Comparison of ENCODE assay signal across 10 cellular contexts in genomic region chr7:140641532-140642191, GRCh38. TPM values are rescaled to one million over a fixed set of nuclear protein-coding genes. Genes with fewer than 3 reads are reported as not detected.
A peak's percentile ranks its signal among the peaks of the same experiment; 100 is the strongest.
DNase-seq lines count a peak whose midpoint lies in the region; ATAC-seq, FAIRE-seq and TF ChIP-seq lines count a peak whose summit lies in the region.
"Had no signal": no experiment of that assay in that cellular context is flagged by ENCODE, and none has a peak within 500 bp of the region (broad histone marks: within the 10 kb centered on the region; RNA-seq: fewer than 3 reads in every experiment).

No MANE protein-coding gene starts in this region.

- TF ChIP-seq POLR2A in H1 (IDR thresholded peaks at IDR 0.05; ENCODE audit: control extremely low read depth in 1 of 2, low read depth in 2 of 2, low read length in 2 of 2): no peak

- peaks cover 2% of the 10 kb centered on the region; the same call in 1 of the 2 replicates for H3K79me1 ChIP-seq in H1 (ENCODE audit: low read depth, low read length)

- peak overlapping the region; percentile 55; the same call in 1 of the 2 replicates for H3K18ac ChIP-seq in H1 (ENCODE audit: extremely low read depth, low read length)

- no peak overlapping the region for H3K56ac ChIP-seq in H1 (replicated peaks; ENCODE audit: insufficient read length, low read depth, low read length)

- H2AFZ ChIP-seq in H1 (ENCODE audit: low read length): 0 out of 2 replicates have a peak overlapping the region, but pooled peaks have one; percentile 40

- H3K23me2 ChIP-seq in H1 (ENCODE audit: low read depth, low read length): peaks cover 12% of the 10 kb centered on the region

- WGBS in H1 (ENCODE audit: extremely low coverage in 1 of 2, insufficient coverage in 1 of 2, insufficient read length in 1 of 2, insufficient replicate concordance in 2 of 2, low coverage in 1 of 2, low lambda C conversion rate in 2 of 2, missing lambda C conversion rate in 1 of 2), 2 experiments: 40% methylated on average over 14 of the region's 14 CpGs; no CpG with 5 or more reads in 1 of the 2 experiments
- WGBS in aorta, 2 donors: 78 to 79% methylated on average over 14 of the region's 14 CpGs

- no peak overlapping the region for H4K8ac ChIP-seq in H1 (ENCODE audit: extremely low read depth, insufficient read depth, low read length)

- H3K79me2 ChIP-seq in H1 (ENCODE audit: control insufficient read depth in 1 of 2, insufficient read depth in 2 of 2, low read length in 2 of 2): 0 out of 4 replicates have a peak, but pooled peaks cover 0 to 2% of the 10 kb centered on the region in 2 experiments

- TF ChIP-seq RAD21 in H1 (IDR thresholded peaks at IDR 0.05 in 1 of 2, conservative IDR thresholded peaks at IDR 0.05 in 1 of 2; ENCODE audit: low read depth in 2 of 2, low read length in 2 of 2): no peak

- no peak for FAIRE-seq in H1 (lab: Jason Lieb, UNC)
- FAIRE-seq: small intestine had no signal

- H2BK20ac ChIP-seq in H1 (ENCODE audit: low read length): no peak overlapping the region; the same call in 1 of the 2 replicates

- H3K36me3 ChIP-seq in H1 (ENCODE audit: control insufficient read depth in 2 of 4, insufficient read depth in 4 of 4, low read length in 3 of 4): no peaks in the 10 kb centered on the region
- H3K36me3 ChIP-seq in naive thymus-derived CD4-positive, alpha-beta T cell (ENCODE audit: control insufficient read depth in 2 of 3, insufficient read depth in 3 of 3, low read length in 3 of 3): no peaks in the 10 kb centered on the region
- no peaks in the 10 kb centered on the region for H3K36me3 ChIP-seq in aorta (ENCODE audit: control insufficient read depth in 1 of 2, insufficient read depth in 2 of 2, low read length in 1 of 2)

- H3K4me2 ChIP-seq in H1 (ENCODE audit: insufficient read depth in 1 of 2, low read depth in 2 of 2, low read length in 2 of 2): peak overlapping the region; percentile 64 to 89

- H3K27me3 ChIP-seq in H1 (replicated peaks in 1 of 4; ENCODE audit: control insufficient read depth in 3 of 4, extremely low read depth in 1 of 4, insufficient read depth in 3 of 4, low read length in 3 of 4): peaks cover 0 to 28% (median 14%) of the 10 kb centered on the region in 4 experiments; a peak in 5 of 7 replicates
- peaks cover 0 to 7% of the 10 kb centered on the region in 2 donors for H3K27me3 ChIP-seq in naive thymus-derived CD4-positive, alpha-beta T cell (ENCODE audit: control insufficient read depth in 2 of 2, insufficient read depth in 2 of 2, low read length in 2 of 2)
- no peaks in the 10 kb centered on the region for H3K27me3 ChIP-seq in aorta (ENCODE audit: control insufficient read depth in 1 of 2, insufficient read depth in 2 of 2, low read length in 1 of 2)

- H3K4me3 Mint-ChIP-seq in stimulated activated naive CD8-positive, alpha-beta T cell treated with anti-CD3 and anti-CD28 coated beads, Interleukin-15, Interleukin-2, amounts not matched to agents 100 ng/mL and 50 ng/mL, for 24 hours: peak overlapping the region; percentile 12
- peak overlapping the region in 1 of 2 donors; percentile 7 for H3K4me3 Mint-ChIP-seq in stimulated activated naive CD8-positive, alpha-beta T cell treated with anti-CD3 and anti-CD28 coated beads, Interleukin-15, amount 100 ng/mL, for 72 hours
- peak overlapping the region in 9 of 10 donors; percentile 54 to 78 (median 62) for H3K4me3 Mint-ChIP-seq in naive thymus-derived CD4-positive, alpha-beta T cell
- H3K4me3 Mint-ChIP-seq: activated T-cell treated with anti-CD3 and anti-CD28 coated beads, Interleukin-2, amount 50 U/mL, for 24 hours had no signal

- H3K4me3 ChIP-seq in H1 (ENCODE audit: extremely low read depth in 1 of 4, insufficient read depth in 2 of 4, low read depth in 3 of 4, low read length in 4 of 4) (peak overlapping the region; percentile 56 to 69 (median 62); a peak in 7 of 8 replicates), aorta (ENCODE audit: low read length in 2 of 2) (no peak overlapping the region)
- H3K4me3 ChIP-seq in naive thymus-derived CD4-positive, alpha-beta T cell (ENCODE audit: low read length): no peak overlapping the region

- H2AK5ac ChIP-seq in H1 (ENCODE audit: low read depth, low read length): no peak overlapping the region

- H2BK5ac ChIP-seq in H1 (ENCODE audit: low read depth, low read length): no peak overlapping the region

- H2BK12ac ChIP-seq in H1 (ENCODE audit: low read depth, low read length): 0 out of 2 replicates have a peak overlapping the region, but pooled peaks have one; percentile 68

- peaks cover 17% of the 10 kb centered on the region for H3K4me1 Mint-ChIP-seq in stimulated activated naive CD8-positive, alpha-beta T cell treated with anti-CD3 and anti-CD28 coated beads, Interleukin-15, Interleukin-2, amounts not matched to agents 100 ng/mL and 50 ng/mL, for 24 hours (ENCODE audit: low read depth)
- peaks cover 23% of the 10 kb centered on the region for H3K4me1 Mint-ChIP-seq in stimulated activated naive CD8-positive, alpha-beta T cell treated with anti-CD3 and anti-CD28 coated beads, Interleukin-15, amount 100 ng/mL, for 72 hours
- peaks cover 14 to 22% (median 17%) of the 10 kb centered on the region in 7 donors for H3K4me1 Mint-ChIP-seq in naive thymus-derived CD4-positive, alpha-beta T cell

- peaks cover 5 to 20% (median 12%) of the 10 kb centered on the region in 4 experiments for H3K4me1 ChIP-seq in H1 (replicated peaks in 1 of 4; ENCODE audit: control insufficient read depth in 3 of 4, insufficient read depth in 4 of 4, low read length in 3 of 4)
- peaks cover 0 to 8% of the 10 kb centered on the region in 2 donors for H3K4me1 ChIP-seq in naive thymus-derived CD4-positive, alpha-beta T cell (ENCODE audit: control insufficient read depth in 2 of 2, insufficient read depth in 2 of 2, low read length in 2 of 2)
- no peaks in the 10 kb centered on the region for H3K4me1 ChIP-seq in aorta (ENCODE audit: control insufficient read depth in 1 of 2, insufficient read depth in 2 of 2, low read length in 2 of 2)

- no peak overlapping the region for H3K27ac Mint-ChIP-seq in stimulated activated naive CD8-positive, alpha-beta T cell treated with anti-CD3 and anti-CD28 coated beads, Interleukin-15, Interleukin-2, amounts not matched to agents 100 ng/mL and 50 ng/mL, for 24 hours
- no peak overlapping the region for H3K27ac Mint-ChIP-seq in stimulated activated naive CD8-positive, alpha-beta T cell treated with anti-CD3 and anti-CD28 coated beads, Interleukin-15, amount 100 ng/mL, for 72 hours
- H3K27ac Mint-ChIP-seq in naive thymus-derived CD4-positive, alpha-beta T cell: no peak overlapping the region
- H3K27ac Mint-ChIP-seq: activated T-cell treated with anti-CD3 and anti-CD28 coated beads, Interleukin-2, amount 50 U/mL, for 24 hours had no signal

- CTCF ChIA-PET in H1 (lab: Charles Lee; ENCODE audit: partially characterized antibody): interaction anchor here (0.5 to 19.9 kb wide), 12 partner anchors 10 to 447 kb away, joined by 3 to 322 read pairs (median 3); no protein-coding TSS in a partner anchor
- CTCF ChIA-PET in naive thymus-derived CD4-positive, alpha-beta T cell (lab: Charles Lee): no interaction called here

- no peak overlapping the region for H3K4ac ChIP-seq in H1 (replicated peaks; ENCODE audit: insufficient read length, low read depth, low read length)

- no peak overlapping the region for H3K14ac ChIP-seq in H1 (ENCODE audit: insufficient read length)

- H3K27ac ChIP-seq in H1 (ENCODE audit: low read depth, low read length) (no peak overlapping the region), aorta (ENCODE audit: low read depth in 1 of 2, low read length in 2 of 2) (no peak overlapping the region)
- no peak overlapping the region for H3K27ac ChIP-seq in naive thymus-derived CD4-positive, alpha-beta T cell (ENCODE audit: low read depth, low read length)

- POLR2A ChIA-PET in H1 (lab: Charles Lee; ENCODE audit: partially characterized antibody): interaction anchor here (0.6 to 1.5 kb wide), 5 partner anchors 15 to 243 kb away, joined by 3 to 5 read pairs (median 3); partner anchors contain the start of gene SLC37A3
- POLR2A ChIA-PET in naive thymus-derived CD4-positive, alpha-beta T cell (lab: Charles Lee): interaction anchor here (0.6 to 0.7 kb wide), 2 partner anchors 16 to 138 kb away, joined by 3 read pairs; no protein-coding TSS in a partner anchor

- no peak overlapping the region for H4K91ac ChIP-seq in H1 (replicated peaks; ENCODE audit: insufficient read length, low read length)

- H2BK15ac ChIP-seq in H1 (ENCODE audit: low read length): no peak overlapping the region

- no peak overlapping the region for H3K9ac ChIP-seq in H1 (replicated peaks in 1 of 4; ENCODE audit: extremely low read depth in 1 of 4, low read depth in 3 of 4, low read length in 3 of 4)

- H3K27me3 Mint-ChIP-seq in stimulated activated naive CD8-positive, alpha-beta T cell treated with anti-CD3 and anti-CD28 coated beads, Interleukin-15, Interleukin-2, amounts not matched to agents 100 ng/mL and 50 ng/mL, for 24 hours: peaks cover 55% of the 10 kb centered on the region
- H3K27me3 Mint-ChIP-seq in stimulated activated naive CD8-positive, alpha-beta T cell treated with anti-CD3 and anti-CD28 coated beads, Interleukin-15, amount 100 ng/mL, for 72 hours: peaks cover 76% of the 10 kb centered on the region
- peaks cover 49 to 73% (median 57%) of the 10 kb centered on the region in 5 donors for H3K27me3 Mint-ChIP-seq in naive thymus-derived CD4-positive, alpha-beta T cell

- no peaks in the 10 kb centered on the region for H3K9me3 ChIP-seq in H1 (ENCODE audit: insufficient read depth in 2 of 2, low read depth in 1 of 2, low read length in 1 of 2)
- H3K9me3 ChIP-seq in naive thymus-derived CD4-positive, alpha-beta T cell (ENCODE audit: control insufficient read depth in 2 of 3, low read length in 3 of 3): no peaks in the 10 kb centered on the region
- H3K9me3 ChIP-seq in aorta (ENCODE audit: control insufficient read depth, low read length): no peaks in the 10 kb centered on the region

- TF ChIP-seq EP300 in H1 (IDR thresholded peaks at IDR 0.05; ENCODE audit: borderline replicate concordance in 1 of 2, low read depth in 2 of 2, low read length in 2 of 2): no peak

- H3K23ac ChIP-seq in H1 (ENCODE audit: insufficient read length): no peak overlapping the region

- DNase-seq in stimulated activated naive CD8-positive, alpha-beta T cell treated with anti-CD3 and anti-CD28 coated beads, Interleukin-15, amount 100 ng/mL, for 72 hours: no peak
- no peak for DNase-seq in H1 (ENCODE audit: low read depth in 1 of 2, low spot score in 2 of 2)
- DNase-seq in naive thymus-derived CD4-positive, alpha-beta T cell: no peak
- DNase-seq in aorta: peak; percentile 17 to 43
- no peak for DNase-seq in omental fat pad (ENCODE audit: low spot score)
- DNase-seq in retina: no peak
- DNase-seq: small intestine had no signal

- H3K36me3 Mint-ChIP-seq in stimulated activated naive CD8-positive, alpha-beta T cell treated with anti-CD3 and anti-CD28 coated beads, Interleukin-15, Interleukin-2, amounts not matched to agents 100 ng/mL and 50 ng/mL, for 24 hours (ENCODE audit: low read depth): no peaks in the 10 kb centered on the region
- peaks cover 0 to 5% (median 0%) of the 10 kb centered on the region in 5 donors for H3K36me3 Mint-ChIP-seq in naive thymus-derived CD4-positive, alpha-beta T cell

- H4K20me1 ChIP-seq in H1 (replicated peaks in 1 of 2; ENCODE audit: control insufficient read depth in 1 of 2, insufficient read depth in 2 of 2, low read length in 2 of 2): no peaks in the 10 kb centered on the region

- H4K5ac ChIP-seq in H1 (ENCODE audit: insufficient read length, low read depth, low read length): no peak overlapping the region

- H2BK120ac ChIP-seq in H1 (replicated peaks; ENCODE audit: low read depth, low read length): no peak overlapping the region

- ATAC-seq in stimulated activated naive CD8-positive, alpha-beta T cell treated with anti-CD3 and anti-CD28 coated beads, Interleukin-15, amount 100 ng/mL, for 72 hours: no peak
- ATAC-seq in naive thymus-derived CD4-positive, alpha-beta T cell: no peak
- ATAC-seq in aorta (ENCODE audit: low FRiP score) (no peak), omental fat pad (ENCODE audit: low FRiP score) (no peak), GM18519 (IDR thresholded peaks at IDR 0.05; ENCODE audit: low FRiP score, unreplicated experiment) (no peak)

- H3K9me3 Mint-ChIP-seq in stimulated activated naive CD8-positive, alpha-beta T cell treated with anti-CD3 and anti-CD28 coated beads, Interleukin-15, Interleukin-2, amounts not matched to agents 100 ng/mL and 50 ng/mL, for 24 hours: no peaks in the 10 kb centered on the region
- H3K9me3 Mint-ChIP-seq in stimulated activated naive CD8-positive, alpha-beta T cell treated with anti-CD3 and anti-CD28 coated beads, Interleukin-15, amount 100 ng/mL, for 72 hours: no peaks in the 10 kb centered on the region
- H3K9me3 Mint-ChIP-seq in naive thymus-derived CD4-positive, alpha-beta T cell: peaks cover 0 to 4% (median 0%) of the 10 kb centered on the region in 11 donors
- H3K9me3 Mint-ChIP-seq: activated T-cell treated with anti-CD3 and anti-CD28 coated beads, Interleukin-2, amount 50 U/mL, for 24 hours had no signal

- TF ChIP-seq CTCF in H1 (IDR thresholded peaks at IDR 0.05; ENCODE audit: control extremely low read depth in 1 of 3, insufficient read depth in 1 of 3, low read depth in 1 of 3, low read length in 3 of 3) (no peak), omental fat pad (IDR thresholded peaks at IDR 0.05) (no peak)

- intact Hi-C loops in naive thymus-derived CD4-positive, alpha-beta T cell (cut with micrococcal nuclease): no loop called here
- intact Hi-C loops in aorta (cut with DNase I): no loop called here

RNA-seq across cellular contexts. Expression of gene DENND2A, which starts 1.0 kb away (rescaled TPM):
- total RNA-seq in H1 (2021; fragmentation: NEBNext Ultra II Directional; extraction: Animal tissue kit (Norgen Biotek cat#: 25700)): 11.4 and 13.0 TPM in 2 replicates
- polyA plus RNA-seq in H1 (2011; rRNA removed) (5.0 and 6.0 TPM in 2 replicates), aorta (1 to 10 TPM; 1.4 to 1.8 TPM)
- polyA plus RNA-seq in H1 (2011; cell fraction: cytosol; rRNA removed): 5.6 TPM
- polyA plus RNA-seq in H1 (2011; cell fraction: nucleus; rRNA removed): 8.0 TPM
- polyA plus RNA-seq in H1 (2012, experiment 1 of 2): 7.1 to 8.8 TPM (median 8.0 TPM) in 4 replicates
- 5.8 TPM for polyA plus RNA-seq in H1 (2012, experiment 2 of 2)
- polyA plus RNA-seq in H1 (2013, experiment 1 of 2): 6.1 TPM
- polyA plus RNA-seq in H1 (2013, experiment 2 of 2): 6.6 TPM
- polyA minus RNA-seq in H1 (2011; rRNA and poly(A)+ RNA removed): 8.0 and 12.4 TPM in 2 replicates
- polyA minus RNA-seq in H1 (2011; cell fraction: cytosol; rRNA and poly(A)+ RNA removed): 4.6 TPM
- 6.4 TPM for polyA minus RNA-seq in H1 (2011; cell fraction: nucleus; rRNA and poly(A)+ RNA removed)
- not detected for total RNA-seq in naive thymus-derived CD4-positive, alpha-beta T cell
- not detected for polyA plus RNA-seq in naive thymus-derived CD4-positive, alpha-beta T cell
- total RNA-seq in aorta (10 to 100 TPM in 1 of 2 donors, 1 to 10 TPM in 1; 5.9 to 19.2 TPM), omental fat pad (10 to 100 TPM in 3 of 4 donors, 1 to 10 TPM in 1; 6.7 to 34.7 (median 15.7) TPM)

RNA-seq across cellular contexts. Expression of gene ADCK2, which starts 31.1 kb away (rescaled TPM):
- 10.3 and 11.7 TPM in 2 replicates for total RNA-seq in H1 (2021; fragmentation: NEBNext Ultra II Directional; extraction: Animal tissue kit (Norgen Biotek cat#: 25700))
- polyA plus RNA-seq in H1 (2011; rRNA removed): 6.9 and 9.8 TPM in 2 replicates
- 8.6 TPM for polyA plus RNA-seq in H1 (2011; cell fraction: cytosol; rRNA removed)
- polyA plus RNA-seq in H1 (2011; cell fraction: nucleus; rRNA removed): 9.1 TPM
- polyA plus RNA-seq in H1 (2012, experiment 1 of 2): 7.5 to 12.1 TPM (median 10.2 TPM) in 4 replicates
- 14.6 TPM for polyA plus RNA-seq in H1 (2012, experiment 2 of 2)
- 6.7 TPM for polyA plus RNA-seq in H1 (2013, experiment 1 of 2)
- polyA plus RNA-seq in H1 (2013, experiment 2 of 2): 6.8 TPM
- polyA minus RNA-seq in H1 (2011; rRNA and poly(A)+ RNA removed): 8.7 and 8.9 TPM in 2 replicates
- 4.6 TPM for polyA minus RNA-seq in H1 (2011; cell fraction: cytosol; rRNA and poly(A)+ RNA removed)
- polyA minus RNA-seq in H1 (2011; cell fraction: nucleus; rRNA and poly(A)+ RNA removed): 4.7 TPM
- 10 to 100 TPM; 15.2 to 19.0 (median 18.3) TPM for total RNA-seq in naive thymus-derived CD4-positive, alpha-beta T cell
- polyA plus RNA-seq in naive thymus-derived CD4-positive, alpha-beta T cell: 10 to 100 TPM; 32.2 to 34.2 TPM
- 10 to 100 TPM; 12.9 to 15.8 TPM for total RNA-seq in aorta
- polyA plus RNA-seq in aorta: 10 to 100 TPM; 10.9 to 14.9 TPM
- 10 to 100 TPM; 15.9 to 25.1 (median 20.1) TPM for total RNA-seq in omental fat pad

RNA-seq across cellular contexts. Expression of gene NDUFB2, which starts 54.8 kb away (rescaled TPM):
- total RNA-seq in H1 (2021; fragmentation: NEBNext Ultra II Directional; extraction: Animal tissue kit (Norgen Biotek cat#: 25700)): 168 and 170 TPM in 2 replicates
- polyA plus RNA-seq in H1 (2011; rRNA removed): 881 and 997 TPM in 2 replicates
- 532 TPM for polyA plus RNA-seq in H1 (2011; cell fraction: cytosol; rRNA removed)
- polyA plus RNA-seq in H1 (2011; cell fraction: nucleus; rRNA removed): 232 TPM
- polyA plus RNA-seq in H1 (2012, experiment 1 of 2): 258 to 279 TPM (median 266 TPM) in 4 replicates
- 637 TPM for polyA plus RNA-seq in H1 (2012, experiment 2 of 2)
- 290 TPM for polyA plus RNA-seq in H1 (2013, experiment 1 of 2)
- 324 TPM for polyA plus RNA-seq in H1 (2013, experiment 2 of 2)
- polyA minus RNA-seq in H1 (2011; rRNA and poly(A)+ RNA removed): 45.0 and 47.6 TPM in 2 replicates
- polyA minus RNA-seq in H1 (2011; cell fraction: cytosol; rRNA and poly(A)+ RNA removed): 37.9 TPM
- 43.9 TPM for polyA minus RNA-seq in H1 (2011; cell fraction: nucleus; rRNA and poly(A)+ RNA removed)
- total RNA-seq in naive thymus-derived CD4-positive, alpha-beta T cell: 100 to 1,000 TPM in 1 of 5 experiments, 10 to 100 TPM in 4; 88.3 to 184 (median 94.0) TPM
- polyA plus RNA-seq in naive thymus-derived CD4-positive, alpha-beta T cell: 100 to 1,000 TPM; 372 to 507 TPM
- total RNA-seq in aorta: 100 to 1,000 TPM; 106 to 124 TPM
- 100 to 1,000 TPM; 227 to 615 TPM for polyA plus RNA-seq in aorta
- total RNA-seq in omental fat pad: 100 to 1,000 TPM; 118 to 301 (median 234) TPM

Comparison
In these comparisons a context has a peak if more than half of its experiments do, and no peak if none do; other contexts are left out.
1. DNase-seq: peak in aorta (2 of 2); none in stimulated activated naive CD8-positive, alpha-beta T cell treated with anti-CD3 and anti-CD28 coated beads, Interleukin-15, amount 100 ng/mL, for 72 hours (0 of 2), H1 (0 of 2), naive thymus-derived CD4-positive, alpha-beta T cell (0 of 9), omental fat pad (single experiment) and retina (single experiment).
2. H3K4me3 ChIP-seq: peak in H1 (4 of 4); none in naive thymus-derived CD4-positive, alpha-beta T cell (single experiment) and aorta (0 of 2).
3. RNA of gene DENND2A, which starts 1.0 kb away (total RNA-seq): 5.9 to 19.2 TPM in aorta, 6.7 to 34.7 TPM in omental fat pad and 11.4 to 13.0 TPM in H1; not detected in naive thymus-derived CD4-positive, alpha-beta T cell; every median in the first group is over 4 times any median in the second.